In genomic region chr7:123060446-123060845, GRCh38 we compare ENCODE assay signal across 31 cellular contexts.
"Had no signal": no experiment of that assay in that cellular context is flagged by ENCODE, and none has a peak within 500 bp of the region (broad histone marks: within the 10 kb centered on the region; RNA-seq: fewer than 3 reads in every experiment).

No MANE protein-coding gene starts in this region.

- DNase-seq: activated CD4-positive, alpha-beta memory T cell treated with anti-CD3 and anti-CD28 coated beads, Interleukin-2, amount 10 ng/mL, durations not matched to agents 7 days and 5 days; activated CD4-positive, alpha-beta T cell treated with anti-CD3 and anti-CD28 coated beads for 1 hour; activated CD4-positive, alpha-beta T cell treated with anti-CD3 and anti-CD28 coated beads for 4 hours; activated CD4-positive, alpha-beta T cell treated with anti-CD3 and anti-CD28 coated beads, Interleukin-2, amount 10 ng/mL, durations not matched to agents 7 days and 5 days; activated CD4-positive, alpha-beta T cell treated with anti-CD3 and anti-CD28 coated beads, Interleukin-2, amount 50 U/mL, for 4 hours; activated CD8-positive, alpha-beta memory T cell treated with anti-CD3 and anti-CD28 coated beads, Interleukin-2, amount 50 U/mL, for 48 hours; activated gamma-delta T cell; activated naive CD4-positive, alpha-beta T cell; activated naive CD4-positive, alpha-beta T cell treated with anti-CD3 and anti-CD28 coated beads, Interleukin-2, amount 10 ng/mL, durations not matched to agents 7 days and 5 days; activated naive CD8-positive, alpha-beta T cell treated with anti-CD3 and anti-CD28 coated beads, Interleukin-2, amount 10 ng/mL, durations not matched to agents 7 days and 5 days; activated T-cell treated with anti-CD3 and anti-CD28 coated beads for 4 hours; activated T-cell treated with anti-CD3 and anti-CD28 coated beads, Interleukin-2, amount 50 U/mL, for 24 hours; activated T-cell treated with anti-CD3 and anti-CD28 coated beads, Interleukin-2, amount 50 U/mL, for 72 hours; central memory CD4-positive, alpha-beta T cell; colonic mucosa; effector CD8-positive, alpha-beta T cell; esophagus squamous epithelium; foreskin melanocyte; heart right ventricle; T-helper 2 cell had no signal

- H3K4me1 Mint-ChIP-seq: activated CD4-positive, alpha-beta memory T cell treated with anti-CD3 and anti-CD28 coated beads, Interleukin-2, amount 10 ng/mL, durations not matched to agents 7 days and 5 days; activated CD4-positive, alpha-beta T cell treated with anti-CD3 and anti-CD28 coated beads, Interleukin-2, amount 10 ng/mL, durations not matched to agents 7 days and 5 days; activated naive CD4-positive, alpha-beta T cell treated with anti-CD3 and anti-CD28 coated beads, Interleukin-2, amount 10 ng/mL, durations not matched to agents 7 days and 5 days; activated naive CD8-positive, alpha-beta T cell treated with anti-CD3 and anti-CD28 coated beads, Interleukin-2, amount 10 ng/mL, durations not matched to agents 7 days and 5 days; brain; WTC11 had no signal

- H3K4me3 ChIP-seq: ascending aorta, breast epithelium, cardiac muscle cell, colonic mucosa, esophagus squamous epithelium, gastroesophageal sphincter, heart right ventricle had no signal

- H3K4me1 ChIP-seq: ascending aorta, breast epithelium, colonic mucosa, esophagus squamous epithelium, gastroesophageal sphincter, heart right ventricle had no signal

- ATAC-seq: activated naive CD4-positive, alpha-beta T cell treated with anti-CD3 and anti-CD28 coated beads, Interleukin-2, amount 50 U/mL, for 72 hours; activated T-cell treated with anti-CD3 and anti-CD28 coated beads, Interleukin-2, amount 50 U/mL, for 72 hours; gastroesophageal sphincter; heart right ventricle; WTC11 had no signal

- H3K9me3 ChIP-seq: ascending aorta, breast epithelium, colonic mucosa, esophagus squamous epithelium, gastroesophageal sphincter had no signal

- H3K36me3 Mint-ChIP-seq: activated naive CD4-positive, alpha-beta T cell treated with anti-CD3 and anti-CD28 coated beads, Interleukin-2, amount 10 ng/mL, durations not matched to agents 7 days and 5 days; activated naive CD4-positive, alpha-beta T cell treated with anti-CD3 and anti-CD28 coated beads, Interleukin-2, amount 50 U/mL, for 72 hours; activated naive CD8-positive, alpha-beta T cell treated with anti-CD3 and anti-CD28 coated beads, Interleukin-2, amount 10 ng/mL, durations not matched to agents 7 days and 5 days; brain; WTC11 had no signal

- H3K27ac ChIP-seq: ascending aorta, breast epithelium, cardiac muscle cell, colonic mucosa, epithelial cell of prostate, esophagus squamous epithelium, gastroesophageal sphincter, heart right ventricle, VCaP had no signal

- H3K9me3 Mint-ChIP-seq: activated CD4-positive, alpha-beta memory T cell treated with anti-CD3 and anti-CD28 coated beads, Interleukin-2, amount 10 ng/mL, durations not matched to agents 7 days and 5 days; activated CD4-positive, alpha-beta T cell treated with anti-CD3 and anti-CD28 coated beads, Interleukin-2, amount 10 ng/mL, durations not matched to agents 7 days and 5 days; activated naive CD4-positive, alpha-beta T cell treated with anti-CD3 and anti-CD28 coated beads, Interleukin-2, amount 10 ng/mL, durations not matched to agents 7 days and 5 days; activated naive CD8-positive, alpha-beta T cell treated with anti-CD3 and anti-CD28 coated beads, Interleukin-2, amount 10 ng/mL, durations not matched to agents 7 days and 5 days; brain had no signal

- H3K27ac Mint-ChIP-seq: activated CD4-positive, alpha-beta memory T cell treated with anti-CD3 and anti-CD28 coated beads, Interleukin-2, amount 10 ng/mL, durations not matched to agents 7 days and 5 days; activated CD4-positive, alpha-beta T cell treated with anti-CD3 and anti-CD28 coated beads, Interleukin-2, amount 10 ng/mL, durations not matched to agents 7 days and 5 days; activated naive CD4-positive, alpha-beta T cell treated with anti-CD3 and anti-CD28 coated beads, Interleukin-2, amount 10 ng/mL, durations not matched to agents 7 days and 5 days; activated naive CD4-positive, alpha-beta T cell treated with anti-CD3 and anti-CD28 coated beads, Interleukin-2, amount 50 U/mL, for 72 hours; activated naive CD8-positive, alpha-beta T cell treated with anti-CD3 and anti-CD28 coated beads, Interleukin-2, amount 10 ng/mL, durations not matched to agents 7 days and 5 days; activated T-cell treated with anti-CD3 and anti-CD28 coated beads, Interleukin-2, amount 50 U/mL, for 24 hours; activated T-cell treated with anti-CD3 and anti-CD28 coated beads, Interleukin-2, amount 50 U/mL, for 72 hours; brain; WTC11 had no signal

- H3K36me3 ChIP-seq: ascending aorta, breast epithelium, cardiac muscle cell, colonic mucosa, esophagus squamous epithelium, gastroesophageal sphincter, heart right ventricle had no signal

- FAIRE-seq: endometrium, endothelial cell of umbilical vein had no signal

- H3K27me3 ChIP-seq: ascending aorta, breast epithelium, cardiac muscle cell, colonic mucosa, esophagus squamous epithelium, gastroesophageal sphincter, heart right ventricle had no signal

- H3K4me3 Mint-ChIP-seq: activated CD4-positive, alpha-beta memory T cell treated with anti-CD3 and anti-CD28 coated beads, Interleukin-2, amount 10 ng/mL, durations not matched to agents 7 days and 5 days; activated CD4-positive, alpha-beta T cell treated with anti-CD3 and anti-CD28 coated beads, Interleukin-2, amount 10 ng/mL, durations not matched to agents 7 days and 5 days; activated naive CD4-positive, alpha-beta T cell treated with anti-CD3 and anti-CD28 coated beads, Interleukin-2, amount 10 ng/mL, durations not matched to agents 7 days and 5 days; activated naive CD8-positive, alpha-beta T cell treated with anti-CD3 and anti-CD28 coated beads, Interleukin-2, amount 10 ng/mL, durations not matched to agents 7 days and 5 days; activated T-cell treated with anti-CD3 and anti-CD28 coated beads, Interleukin-2, amount 50 U/mL, for 24 hours; activated T-cell treated with anti-CD3 and anti-CD28 coated beads, Interleukin-2, amount 50 U/mL, for 72 hours; brain; WTC11 had no signal

- H3K27me3 Mint-ChIP-seq: activated CD4-positive, alpha-beta memory T cell treated with anti-CD3 and anti-CD28 coated beads, Interleukin-2, amount 10 ng/mL, durations not matched to agents 7 days and 5 days; activated CD4-positive, alpha-beta T cell treated with anti-CD3 and anti-CD28 coated beads, Interleukin-2, amount 10 ng/mL, durations not matched to agents 7 days and 5 days; activated naive CD4-positive, alpha-beta T cell treated with anti-CD3 and anti-CD28 coated beads, Interleukin-2, amount 10 ng/mL, durations not matched to agents 7 days and 5 days; activated naive CD8-positive, alpha-beta T cell treated with anti-CD3 and anti-CD28 coated beads, Interleukin-2, amount 10 ng/mL, durations not matched to agents 7 days and 5 days; activated T-cell treated with anti-CD3 and anti-CD28 coated beads, Interleukin-2, amount 50 U/mL, for 24 hours; brain had no signal
